Comparison of ENCODE assay signal across 29 cellular contexts in genomic region chr6:151773382-151773781, GRCh38. TPM values are rescaled to one million over a fixed set of nuclear protein-coding genes. Genes with fewer than 3 reads are reported as not detected.
DNase-seq lines count a peak whose midpoint lies in the region; ATAC-seq and TF ChIP-seq lines count a peak whose summit lies in the region.
"Had no signal": no experiment of that assay in that cellular context is flagged by ENCODE, and none has a peak within 500 bp of the region (broad histone marks: within the 10 kb centered on the region; RNA-seq: fewer than 3 reads in every experiment).

No MANE protein-coding gene starts in this region.

- DNase-seq in Daoy (ENCODE audit: low read depth) (peak; percentile 9), PC-3 (peak; percentile 48), endodermal cell (peak; percentile 47)
- no peak for DNase-seq in CD8-positive, alpha-beta memory T cell
- DNase-seq: COR-L47, DMS53, H9, HFFc6, Kasumi-1, MV-4-11, NCI-H1105 treated with DMSO at 0.1 percent for 48 hours, NCI-H146, NCI-H1930, NCI-H2107, NCI-H446 treated with DMSO at 0.1 percent for 48 hours, NCI-H526, NCI-H82, SHP77 had no signal

- H3K9me3 ChIP-seq in PC-3 (ENCODE audit: low read length) (no peaks in the 10 kb centered on the region), endodermal cell (ENCODE audit: control insufficient read depth, low read length) (no peaks in the 10 kb centered on the region), neural cell (ENCODE audit: low read length) (no peaks in the 10 kb centered on the region)
- H3K9me3 ChIP-seq in CD8-positive, alpha-beta memory T cell (ENCODE audit: low read length) = no peaks in the 10 kb centered on the region

- POLR2A ChIA-PET in PC-3 (lab: Charles Lee; ENCODE audit: unreplicated experiment) = no interaction called here
- POLR2A ChIA-PET in CD8-positive, alpha-beta memory T cell (lab: Charles Lee) = no interaction called here

- no TSS peak for BruUV-seq in PC-3 (replicated peaks; lab: Mats Ljungman, UMichigan)

- peak; percentile 11 for TF ChIP-seq RAD21 in neural cell (conservative IDR thresholded peaks at IDR 0.05)

- H3K27ac ChIP-seq in PC-3 (ENCODE audit: low read length) (no peak overlapping the region), endodermal cell (ENCODE audit: low read depth, low read length) (no peak overlapping the region), neural cell (ENCODE audit: low read length) (peak overlapping the region; percentile 74)
- no peak overlapping the region for H3K27ac ChIP-seq in CD8-positive, alpha-beta memory T cell (ENCODE audit: low read depth, low read length)
- H3K27ac ChIP-seq: HL-60, RWPE1 had no signal

- peak; percentile 93 for TF ChIP-seq EP300 in neural cell (conservative IDR thresholded peaks at IDR 0.05; ENCODE audit: poor library complexity, severe bottlenecking)

- H3K4me3 ChIP-seq in PC-3 (ENCODE audit: low read length) (no peak overlapping the region), endodermal cell (ENCODE audit: low read length) (no peak overlapping the region), neural cell (ENCODE audit: low read length) (no peak overlapping the region)
- H3K4me3 ChIP-seq in CD8-positive, alpha-beta memory T cell (ENCODE audit: low read length) = no peak overlapping the region
- H3K4me3 ChIP-seq: GM12878, GM23338, K562 had no signal

- H3K9me2 ChIP-seq in PC-3 (replicated peaks; ENCODE audit: low read length) (no peaks in the 10 kb centered on the region), neural cell (ENCODE audit: insufficient read depth, low read length) (no peaks in the 10 kb centered on the region)

- H3K4me1 Mint-ChIP-seq in endodermal cell = no peaks in the 10 kb centered on the region
- H3K4me1 Mint-ChIP-seq in CD8-positive, alpha-beta memory T cell = no peaks in the 10 kb centered on the region
- H3K4me1 Mint-ChIP-seq: GM23338, H9 had no signal

- H3K4me1 ChIP-seq in PC-3 (ENCODE audit: insufficient read depth, low read length) (no peaks in the 10 kb centered on the region), endodermal cell (ENCODE audit: control insufficient read depth, insufficient read depth, low read length) (no peaks in the 10 kb centered on the region)
- H3K4me1 ChIP-seq in CD8-positive, alpha-beta memory T cell (ENCODE audit: insufficient read depth, low read length) = no peaks in the 10 kb centered on the region

- H3K36me3 ChIP-seq in PC-3 (ENCODE audit: low read depth, low read length) (no peaks in the 10 kb centered on the region), endodermal cell (ENCODE audit: control insufficient read depth, insufficient read depth, low read length) (no peaks in the 10 kb centered on the region), neural cell (ENCODE audit: insufficient read depth, low read length) (no peaks in the 10 kb centered on the region)
- no peaks in the 10 kb centered on the region for H3K36me3 ChIP-seq in CD8-positive, alpha-beta memory T cell (ENCODE audit: insufficient read depth, low read length)

- intact Hi-C loops in PC-3 (cut with micrococcal nuclease) = no loop called here

- H4K20me1 ChIP-seq in PC-3 (ENCODE audit: low read length) (no peaks in the 10 kb centered on the region), neural cell (ENCODE audit: insufficient read depth) (no peaks in the 10 kb centered on the region)

- 86 to 90% methylated on average over 3 of the region's 3 CpGs for WGBS in endodermal cell (ENCODE audit: insufficient coverage in 1 of 2, insufficient read length in 1 of 2), 2 experiments

- H3K36me3 Mint-ChIP-seq in endodermal cell (ENCODE audit: low read depth) = no peaks in the 10 kb centered on the region
- H3K36me3 Mint-ChIP-seq in CD8-positive, alpha-beta memory T cell = no peaks in the 10 kb centered on the region

- H3K9ac ChIP-seq in PC-3 (ENCODE audit: low read length) (no peak overlapping the region), endodermal cell (ENCODE audit: extremely low read depth, low read length, poor library complexity, severe bottlenecking) (no peak overlapping the region), neural cell (ENCODE audit: low read length) (peak overlapping the region; percentile 20)

- H3K27me3 ChIP-seq in PC-3 (ENCODE audit: low read length) (no peaks in the 10 kb centered on the region), endodermal cell (ENCODE audit: control insufficient read depth, insufficient read depth, low read length, poor library complexity, severe bottlenecking) (no peaks in the 10 kb centered on the region), neural cell (ENCODE audit: insufficient read depth, low read depth, low read length) (no peaks in the 10 kb centered on the region)
- H3K27me3 ChIP-seq in CD8-positive, alpha-beta memory T cell (ENCODE audit: insufficient read depth, low read length, poor library complexity, severe bottlenecking) = no peaks in the 10 kb centered on the region

- peak; percentile 67 for ATAC-seq in PC-3
- no peak for ATAC-seq in HG03135 (IDR thresholded peaks at IDR 0.05; ENCODE audit: unreplicated experiment)
- no peak for ATAC-seq in HG03439 (IDR thresholded peaks at IDR 0.05; ENCODE audit: unreplicated experiment)
- ATAC-seq: GM12878, GM23338, K562, Panc1 had no signal

- H3K4me3 Mint-ChIP-seq in endodermal cell = no peak overlapping the region
- no peak overlapping the region for H3K4me3 Mint-ChIP-seq in CD8-positive, alpha-beta memory T cell
- H3K4me3 Mint-ChIP-seq: GM23338, H9, HFFc6 had no signal

- no peaks in the 10 kb centered on the region for H3K27me3 Mint-ChIP-seq in endodermal cell (ENCODE audit: insufficient read depth)
- H3K27me3 Mint-ChIP-seq in CD8-positive, alpha-beta memory T cell = peaks cover 0 to 23% of the 10 kb centered on the region in 2 donors

- H2AFZ ChIP-seq in PC-3 (ENCODE audit: low read length) (no peak overlapping the region), neural cell (ENCODE audit: low read depth, low read length) (no peak overlapping the region)
- H2AFZ ChIP-seq: GM23338 had no signal

- CTCF ChIA-PET in PC-3 (lab: Charles Lee) = no interaction called here
- CTCF ChIA-PET in CD8-positive, alpha-beta memory T cell (lab: Charles Lee) = no interaction called here

- H3K4me2 ChIP-seq in PC-3 (ENCODE audit: low read length) = no peak overlapping the region
- no peak overlapping the region for H3K4me2 ChIP-seq in neural cell (ENCODE audit: low read length)
- H3K4me2 ChIP-seq: GM23338 had no signal

- H3K79me2 ChIP-seq in PC-3 (ENCODE audit: low read length) (no peaks in the 10 kb centered on the region), neural cell (replicated peaks; ENCODE audit: insufficient read depth, low read length) (no peaks in the 10 kb centered on the region)

- TF ChIP-seq CTCF in PC-3 (conservative IDR thresholded peaks at IDR 0.05; ENCODE audit: low read depth, low read length) = no peak
- TF ChIP-seq CTCF in endodermal cell (conservative IDR thresholded peaks at IDR 0.05) = no peak
- TF ChIP-seq CTCF in neural cell (IDR thresholded peaks at IDR 0.05; ENCODE audit: poor library complexity, severe bottlenecking) = no peak

- no peaks in the 10 kb centered on the region for H3K9me3 Mint-ChIP-seq in endodermal cell
- H3K9me3 Mint-ChIP-seq in CD8-positive, alpha-beta memory T cell = peaks cover 0 to 1% (median 0%) of the 10 kb centered on the region in 5 donors
- H3K9me3 Mint-ChIP-seq: GM23338, H9, HFFc6 had no signal

- no peaks in the 10 kb centered on the region for H3F3A ChIP-seq in PC-3 (ENCODE audit: low read length, unreplicated experiment)
- H3F3A ChIP-seq in neural cell (ENCODE audit: insufficient read depth, low read length, poor library complexity, severe bottlenecking) = no peaks in the 10 kb centered on the region

- no peak overlapping the region for H3K27ac Mint-ChIP-seq in endodermal cell
- H3K27ac Mint-ChIP-seq in CD8-positive, alpha-beta memory T cell = peak overlapping the region in 1 of 8 donors; percentile 11
- H3K27ac Mint-ChIP-seq: GM23338, H9, HFFc6 had no signal

TF ChIP-seq in neural cell, 6 proteins besides CTCF, POLR2A, EP300 and RAD21:
- no peak for TF ChIP-seq SMC3 (conservative IDR thresholded peaks at IDR 0.05; ENCODE audit: poor library complexity)
- peak; percentile 78 for TF ChIP-seq POLR2AphosphoS5 (IDR thresholded peaks at IDR 0.05)

RNA-seq across cellular contexts. Expression of gene ESR1, which starts 34.1 kb away (rescaled TPM):
- total RNA-seq in Daoy (2014; rRNA removed; shearing (Covaris generic)) = not detected in 2 replicates
- total RNA-seq in PC-3 (2014; rRNA removed) (2.2 and 5.9 TPM in 2 replicates), endodermal cell (not detected)
- polyA plus RNA-seq in endodermal cell (2013, experiment 1 of 2) = not detected
- polyA plus RNA-seq in endodermal cell (2013, experiment 2 of 2) = not detected
- 0.14 TPM in 1 of 2 replicates, not detected in the other for polyA plus RNA-seq in neural cell
- polyA minus RNA-seq in neural cell = not detected in 2 replicates
- under 1 TPM in 1 of 2 experiments, not detected in 1; 0.15 TPM for total RNA-seq in CD8-positive, alpha-beta memory T cell
- polyA plus RNA-seq in CD8-positive, alpha-beta memory T cell = 1.2 TPM
- total RNA-seq: A172, H9 had no signal
- polyA plus RNA-seq: BJ, GM23338 had no signal

Comparison
In these comparisons a context has a peak if more than half of its experiments do, and no peak if none do; other contexts are left out.
1. DNase-seq: peak in Daoy (single experiment), PC-3 (single experiment) and endodermal cell (single experiment); none in CD8-positive, alpha-beta memory T cell (0 of 5).